ENCODE assay signal across 8 cellular contexts in genomic region chr12:21773263-21773741, GRCh38. TPM values are rescaled to one million over a fixed set of nuclear protein-coding genes. Genes with fewer than 3 reads are reported as not detected.
DNase-seq lines count a peak whose midpoint lies in the region; ATAC-seq and TF ChIP-seq lines count a peak whose summit lies in the region.

No MANE protein-coding gene starts in this region.

- peak overlapping the region in 8 of 10 donors; percentile 20 to 59 (median 46) for H3K4me3 Mint-ChIP-seq in naive thymus-derived CD8-positive, alpha-beta T cell

- DNase-seq in BJ (ENCODE audit: low read depth) (no peak), LNCaP clone FGC (ENCODE audit: low read depth) (no peak), epithelial cell of proximal tubule (ENCODE audit: low read depth) (no peak), HK-2 (ENCODE audit: unreplicated experiment) (no peak)
- DNase-seq in naive thymus-derived CD8-positive, alpha-beta T cell = no peak
- no peak for DNase-seq in effector memory CD4-positive, alpha-beta T cell

- no peaks in the 10 kb centered on the region for H3K36me3 Mint-ChIP-seq in naive thymus-derived CD8-positive, alpha-beta T cell

- H3K36me3 ChIP-seq in BJ (ENCODE audit: control insufficient read depth, insufficient read depth, low read length) = no peaks in the 10 kb centered on the region
- no peaks in the 10 kb centered on the region for H3K36me3 ChIP-seq in effector memory CD4-positive, alpha-beta T cell (ENCODE audit: control insufficient read depth, insufficient read depth, low read length)

- peak in 1 of 2 donors; percentile 5 for ATAC-seq in naive thymus-derived CD8-positive, alpha-beta T cell
- ATAC-seq in GM21737 (IDR thresholded peaks at IDR 0.05; ENCODE audit: unreplicated experiment) = no peak
- ATAC-seq in GM21515 (IDR thresholded peaks at IDR 0.05; ENCODE audit: unreplicated experiment) = no peak

- H3K4me3 ChIP-seq in BJ (ENCODE audit: low read depth, low read length) (peak overlapping the region; percentile 29), LNCaP clone FGC (ENCODE audit: low read depth, low read length) (no peak overlapping the region), epithelial cell of proximal tubule (ENCODE audit: low read depth, low read length) (no peak overlapping the region)
- H3K4me3 ChIP-seq in effector memory CD4-positive, alpha-beta T cell (ENCODE audit: insufficient read depth, low read depth, low read length, poor library complexity, severe bottlenecking) = no peak overlapping the region

- no peaks in the 10 kb centered on the region for H3K27me3 ChIP-seq in BJ (ENCODE audit: control insufficient read depth, insufficient read depth, low read length)
- peaks cover 9% of the 10 kb centered on the region for H3K27me3 ChIP-seq in effector memory CD4-positive, alpha-beta T cell (replicated peaks; ENCODE audit: control insufficient read depth, insufficient read depth, low read length, poor library complexity, severe bottlenecking)

- peaks cover 0 to 12% (median 11%) of the 10 kb centered on the region in 4 donors for H3K4me1 Mint-ChIP-seq in naive thymus-derived CD8-positive, alpha-beta T cell

- POLR2A ChIA-PET in BJ (lab: Charles Lee) = no interaction called here
- POLR2A ChIA-PET in naive thymus-derived CD8-positive, alpha-beta T cell (lab: Charles Lee) = no interaction called here

- TF ChIP-seq CTCF in BJ (IDR thresholded peaks at IDR 0.05; ENCODE audit: insufficient read depth, low read depth, low read length) (peak; percentile 37), LNCaP clone FGC (IDR thresholded peaks at IDR 0.05; ENCODE audit: control insufficient read depth, extremely low read depth, insufficient read depth) (peak; percentile 21; the same call in 1 of the 2 replicates), epithelial cell of proximal tubule (conservative IDR thresholded peaks at IDR 0.05; ENCODE audit: low read depth, low read length) (peak; percentile 48)

- H3K4me1 ChIP-seq in effector memory CD4-positive, alpha-beta T cell (ENCODE audit: control insufficient read depth, insufficient read depth, low read length, poor library complexity, severe bottlenecking) = no peaks in the 10 kb centered on the region

- no peaks in the 10 kb centered on the region for H3K9me3 ChIP-seq in effector memory CD4-positive, alpha-beta T cell (ENCODE audit: control insufficient read depth, low read length)

- peak overlapping the region in 1 of 10 donors; percentile 63 for H3K27ac Mint-ChIP-seq in naive thymus-derived CD8-positive, alpha-beta T cell

- H3K9me3 Mint-ChIP-seq in naive thymus-derived CD8-positive, alpha-beta T cell = peaks cover 0 to 2% (median 0%) of the 10 kb centered on the region in 9 donors

- H3K27ac ChIP-seq in effector memory CD4-positive, alpha-beta T cell (ENCODE audit: insufficient read depth, low read length, poor library complexity, severe bottlenecking) = no peak overlapping the region

- CTCF ChIA-PET in BJ (lab: Yijun Ruan, JAX) = interaction anchor here (1.5 kb wide), 1 partner anchor 168 kb away, joined by 3 read pairs; the partner anchor contains the start of gene ABCC9

- peaks cover 26 to 56% (median 43%) of the 10 kb centered on the region in 5 donors for H3K27me3 Mint-ChIP-seq in naive thymus-derived CD8-positive, alpha-beta T cell

RNA-seq across cellular contexts. Expression of gene KCNJ8, which starts 1.2 kb away (rescaled TPM):
- polyA plus RNA-seq in BJ (2011; rRNA removed) = 7.6 and 8.7 TPM in 2 replicates
- polyA minus RNA-seq in BJ (2011; rRNA and poly(A)+ RNA removed) = 3.3 and 4.3 TPM in 2 replicates
- total RNA-seq in epithelial cell of proximal tubule = 0.06 TPM in 1 of 2 replicates, not detected in the other
- not detected for total RNA-seq in naive thymus-derived CD8-positive, alpha-beta T cell
- not detected for polyA plus RNA-seq in naive thymus-derived CD8-positive, alpha-beta T cell
